In the genomic region with DNA sequence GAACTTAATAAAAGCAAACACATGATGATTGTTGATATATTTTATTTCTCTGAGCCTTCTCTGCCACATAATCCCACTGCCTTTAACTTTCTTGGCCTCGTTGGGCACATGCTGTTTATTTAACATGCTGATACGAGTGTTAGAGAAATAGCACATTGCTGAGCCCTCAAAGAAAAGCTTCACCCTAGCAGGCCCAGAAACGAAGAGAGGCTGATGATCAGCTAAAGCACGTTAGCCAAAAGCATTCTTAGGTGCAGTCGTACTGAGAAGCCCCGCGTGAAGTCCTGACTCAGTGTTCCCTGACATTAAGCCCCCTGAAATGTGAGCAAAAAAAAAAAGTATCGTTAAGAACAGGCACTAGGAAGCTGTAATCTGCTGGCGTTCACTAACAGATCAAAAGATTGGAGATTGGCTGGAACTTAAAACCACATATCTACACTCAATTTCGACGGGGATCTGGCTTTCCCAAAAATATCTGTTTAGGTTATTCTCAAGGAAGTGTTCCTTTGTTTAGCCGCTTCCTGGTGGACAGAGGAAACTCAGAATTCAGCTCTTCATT, we compare ENCODE assay signal across 1 cellular context.
TF ChIP-seq lines count a peak whose summit lies in the region.

No MANE protein-coding gene starts in this region.

TF ChIP-seq in endothelial cell of umbilical vein, 7 proteins besides CTCF, POLR2A, EP300 and RAD21:
- TF ChIP-seq EZH2 (IDR thresholded peaks at IDR 0.05; ENCODE audit: borderline replicate concordance, low read depth, low read length, severe bottlenecking) (no peak), POLR2AphosphoS5 (IDR thresholded peaks at IDR 0.05; ENCODE audit: insufficient read depth, low read depth, low read length) (no peak), GATA2 (IDR thresholded peaks at IDR 0.05; ENCODE audit: insufficient read depth, insufficient read length, low read depth, low read length) (no peak), MYC (IDR thresholded peaks at IDR 0.05; ENCODE audit: low read depth, low read length) (no peak), JUN (IDR thresholded peaks at IDR 0.05; ENCODE audit: borderline replicate concordance, insufficient read depth, insufficient read length, low read depth) (no peak), FOS (IDR thresholded peaks at IDR 0.05; ENCODE audit: borderline replicate concordance, insufficient read depth, low read length) (no peak)
- TF ChIP-seq, protein P1, sequence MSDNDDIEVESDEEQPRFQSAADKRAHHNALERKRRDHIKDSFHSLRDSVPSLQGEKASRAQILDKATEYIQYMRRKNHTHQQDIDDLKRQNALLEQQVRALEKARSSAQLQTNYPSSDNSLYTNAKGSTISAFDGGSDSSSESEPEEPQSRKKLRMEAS (IDR thresholded peaks at IDR 0.05; ENCODE audit: insufficient read depth, insufficient read length) = no peak
